Comparison of ENCODE assay signal across 8 cellular contexts in genomic region chr20:33666293-33667244, GRCh38. TPM values are rescaled to one million over a fixed set of nuclear protein-coding genes. Genes with fewer than 3 reads are reported as not detected.
A peak's percentile ranks its signal among the peaks of the same experiment; 100 is the strongest.
DNase-seq lines count a peak whose midpoint lies in the region; ATAC-seq and TF ChIP-seq lines count a peak whose summit lies in the region.

Gene ACTL10 (plus strand): TSS chr20:33666943. CDS start chr20:33667498, 555 bp downstream.

- ATAC-seq in GM18873 (IDR thresholded peaks at IDR 0.05; ENCODE audit: low FRiP score, unreplicated experiment): peak; percentile 59
- ATAC-seq in HG03159 (IDR thresholded peaks at IDR 0.05; ENCODE audit: unreplicated experiment): peak; percentile 62
- peak; percentile 89 to 90 for ATAC-seq in lower lobe of right lung

- no peaks in the 10 kb centered on the region for H3K27me3 ChIP-seq in lower lobe of right lung (ENCODE audit: low read depth)

- TF ChIP-seq CTCF in AG09309 (IDR thresholded peaks at IDR 0.05; ENCODE audit: control insufficient read depth, insufficient read depth, low read depth, low read length, missing control alignments): peak; percentile 51
- peak; percentile 44 for TF ChIP-seq CTCF in lower lobe of right lung (IDR thresholded peaks at IDR 0.05)

- DNase-seq in AG09309 (ENCODE audit: low read depth) (peak; percentile 91), NCI-H748 (lab: John Stamatoyannopoulos, UW; ENCODE audit: unreplicated experiment) (peak; percentile 98), lower lobe of right lung (peak; percentile 98)
- DNase-seq in activated CD8-positive, alpha-beta memory T cell treated with anti-CD3 and anti-CD28 coated beads for 24 hours: peak; percentile 95
- DNase-seq in effector CD8-positive, alpha-beta T cell (lab: John Stamatoyannopoulos, UW): peak; percentile 61
- DNase-seq in stimulated activated CD4-positive, alpha-beta T cell treated with anti-CD3 and anti-CD28 coated beads, TNF-alpha, amount 100 ng/mL, for 1 hour (ENCODE audit: low read depth in 3 of 3, low spot score in 1 of 3): peak; percentile 17 to 72 (median 46)

- H3K4me1 ChIP-seq in lower lobe of right lung: peaks cover 49% of the 10 kb centered on the region

- peak within 1 kb of the TSS; percentile 79 for H3K27ac ChIP-seq in lower lobe of right lung

- H3K4me3 ChIP-seq in AG09309 (ENCODE audit: control insufficient read depth, low read depth, low read length) (peak within 1 kb of the TSS; percentile 43), lower lobe of right lung (peak within 1 kb of the TSS; percentile 63)

- peaks cover 15% of the 10 kb centered on the region for H3K36me3 ChIP-seq in lower lobe of right lung

- H3K9me3 ChIP-seq in lower lobe of right lung: no peaks in the 10 kb centered on the region

- intact Hi-C loops in lower lobe of right lung (cut with DNase I): no loop called here

RNA-seq across cellular contexts. Expression of gene ACTL10, which starts in this region (rescaled TPM):
- 1.3 TPM for total RNA-seq in lower lobe of right lung

Comparison
In these comparisons a context has a peak if more than half of its experiments do, and no peak if none do; other contexts are left out.
1. Peak in every context shown above with its lines: DNase-seq, ATAC-seq, H3K4me3 ChIP-seq and H3K27ac ChIP-seq.
2. DNase-seq: peak in every context shown above with its lines; median percentile 98 in NCI-H748; 98 in lower lobe of right lung; 95 in activated CD8-positive, alpha-beta memory T cell treated with anti-CD3 and anti-CD28 coated beads for 24 hours; 91 in AG09309; 61 in effector CD8-positive, alpha-beta T cell; 46 in stimulated activated CD4-positive, alpha-beta T cell treated with anti-CD3 and anti-CD28 coated beads, TNF-alpha, amount 100 ng/mL, for 1 hour.